Comparison of ENCODE assay signal across 10 cellular contexts in the genomic region with DNA sequence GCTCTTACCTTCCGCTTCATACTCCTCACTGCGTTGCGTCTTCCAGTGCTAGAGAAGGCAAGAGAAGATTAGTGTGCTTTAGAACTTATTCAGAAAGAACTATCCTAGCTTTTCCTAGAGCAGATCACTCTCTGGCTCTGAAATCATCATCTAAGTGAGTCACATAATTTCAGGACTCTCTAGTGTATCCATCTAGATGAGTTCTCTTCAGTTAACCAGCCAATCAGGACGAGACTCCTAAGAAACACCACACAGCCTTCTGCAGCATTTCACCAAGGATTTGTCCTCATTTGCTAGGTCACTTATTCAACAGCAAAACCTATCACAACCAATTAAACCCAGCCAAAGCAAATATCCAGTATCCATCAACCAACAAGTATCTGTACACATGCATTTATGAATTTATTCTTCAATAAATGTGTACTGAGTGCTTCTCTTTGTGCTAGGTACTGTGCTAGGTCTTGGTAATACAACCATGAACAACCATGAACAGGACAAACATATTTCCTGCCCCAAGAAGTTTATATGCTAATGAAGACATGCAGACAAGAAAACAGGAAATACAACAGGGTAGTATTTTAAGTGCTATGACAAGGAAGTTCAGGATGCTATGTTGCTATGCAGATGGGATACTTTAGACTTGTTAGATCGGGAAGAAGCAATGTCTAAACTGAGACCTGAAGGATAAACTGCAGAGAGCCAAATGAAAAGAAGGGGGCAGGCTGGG. TPM values are rescaled to one million over a fixed set of nuclear protein-coding genes. Genes with fewer than 3 reads are reported as not detected.
DNase-seq lines count a peak whose midpoint lies in the region; ATAC-seq, FAIRE-seq and TF ChIP-seq lines count a peak whose summit lies in the region.
"Had no signal": no experiment of that assay in that cellular context is flagged by ENCODE, and none has a peak within 500 bp of the region (broad histone marks: within the 10 kb centered on the region; RNA-seq: fewer than 3 reads in every experiment).

No MANE protein-coding gene starts in this region.

- FAIRE-seq in GM12892 (lab: Jason Lieb, UNC) (peak; percentile 17), keratinocyte (lab: Jason Lieb, UNC) (peak; percentile 46), HTR-8/SVneo (lab: Jason Lieb, UNC) (no peak)

- H3K9ac ChIP-seq in BLaER1 = no peak overlapping the region
- no peak overlapping the region for H3K9ac ChIP-seq in keratinocyte (ENCODE audit: control insufficient read depth, extremely low read depth, insufficient read depth, low read length)

- peaks cover 41% of the 10 kb centered on the region for H3K4me1 ChIP-seq in BLaER1
- peaks cover 29% of the 10 kb centered on the region for H3K4me1 ChIP-seq in keratinocyte (ENCODE audit: control insufficient read depth, extremely low read depth, insufficient read depth, low read length)

- H3K79me2 ChIP-seq in keratinocyte (ENCODE audit: control insufficient read depth, insufficient read depth, low read length) = no peaks in the 10 kb centered on the region

- H4K20me1 ChIP-seq in BLaER1 (0 out of 2 replicates have a peak, but pooled peaks cover under 1% of the 10 kb centered on the region), keratinocyte (ENCODE audit: control insufficient read depth, extremely low read depth, insufficient read depth, low read length) (no peaks in the 10 kb centered on the region)

- no peak for DNase-seq in GM12892 (ENCODE audit: insufficient read length)
- no peak for DNase-seq in activated CD8-positive, alpha-beta T cell treated with anti-CD3 and anti-CD28 coated beads for 36 hours
- no peak for DNase-seq in keratinocyte (ENCODE audit: low read depth, low spot score)
- no peak for DNase-seq in HTR-8/SVneo (ENCODE audit: insufficient read length, low spot score)
- no peak for DNase-seq in NCI-H526 treated with DMSO at 0.1 percent for 48 hours (lab: John Stamatoyannopoulos, UW)
- no peak for DNase-seq in DMS53 treated with DMSO at 0.1 percent for 48 hours (lab: John Stamatoyannopoulos, UW; ENCODE audit: unreplicated experiment)
- DNase-seq: activated T-cell treated with anti-CD3 and anti-CD28 coated beads, Interleukin-2, amount 50 U/mL, for 72 hours; NCI-H2029 had no signal

- no peaks in the 10 kb centered on the region for H3K27me3 Mint-ChIP-seq in activated CD8-positive, alpha-beta T cell treated with anti-CD3 and anti-CD28 coated beads for 36 hours

- H3K27me3 ChIP-seq in BLaER1 (no peaks in the 10 kb centered on the region), keratinocyte (ENCODE audit: control insufficient read depth, extremely low read depth, insufficient read depth, low read length) (no peaks in the 10 kb centered on the region)

- TF ChIP-seq POLR2A in GM12892 (IDR thresholded peaks at IDR 0.05; ENCODE audit: low read depth, low read length) = no peak

- H3K36me3 Mint-ChIP-seq in activated CD8-positive, alpha-beta T cell treated with anti-CD3 and anti-CD28 coated beads for 36 hours (ENCODE audit: low read depth) = peaks cover 24% of the 10 kb centered on the region

- H3K36me3 ChIP-seq in BLaER1 = peaks cover 68% of the 10 kb centered on the region
- peaks cover 0 to 4% of the 10 kb centered on the region in 2 experiments for H3K36me3 ChIP-seq in keratinocyte (ENCODE audit: control insufficient read depth in 2 of 2, extremely low read depth in 1 of 2, insufficient read depth in 2 of 2, low read length in 2 of 2)

- H3K9me1 ChIP-seq in keratinocyte (ENCODE audit: control insufficient read depth, extremely low read depth, insufficient read depth, low read length) = no peaks in the 10 kb centered on the region

- dilution Hi-C loops in keratinocyte (cut with MboI; ENCODE audit: extremely low pct_ligation_motif_present, low sequenced_read_pairs) = no loop called here

- H3K4me2 ChIP-seq in BLaER1 (peak overlapping the region; percentile 28), keratinocyte (ENCODE audit: control insufficient read depth, extremely low read depth, insufficient read depth, low read depth, low read length) (peak overlapping the region; percentile 22)

- H3K27ac ChIP-seq in BLaER1 = peak overlapping the region; percentile 61
- peak overlapping the region; percentile 4 for H3K27ac ChIP-seq in keratinocyte (ENCODE audit: control insufficient read depth, insufficient read depth, low read length)

- POLR2A ChIA-PET in activated CD8-positive, alpha-beta T cell treated with anti-CD3 and anti-CD28 coated beads for 36 hours (lab: Charles Lee) = interaction anchor here (0.8 to 2.6 kb wide), 3 partner anchors 13 to 110 kb away, joined by 3 to 7 read pairs (median 3); no protein-coding TSS in a partner anchor

- CTCF ChIA-PET in activated CD8-positive, alpha-beta T cell treated with anti-CD3 and anti-CD28 coated beads for 36 hours (lab: Charles Lee) = interaction anchor here (0.6 to 9.5 kb wide), 26 partner anchors 10 to 238 kb away, joined by 3 to 208 read pairs (median 6); no protein-coding TSS in a partner anchor

- ATAC-seq in activated CD8-positive, alpha-beta T cell treated with anti-CD3 and anti-CD28 coated beads for 36 hours = no peak
- no peak for ATAC-seq in GM21390 (IDR thresholded peaks at IDR 0.05; ENCODE audit: unreplicated experiment)

- intact Hi-C loops in activated CD8-positive, alpha-beta T cell treated with anti-CD3 and anti-CD28 coated beads for 36 hours (cut with micrococcal nuclease) = no loop called here

- H3K9me3 ChIP-seq in BLaER1 (no peaks in the 10 kb centered on the region), keratinocyte (ENCODE audit: control insufficient read depth, low read depth, low read length) (no peaks in the 10 kb centered on the region)

- H3K9me3 Mint-ChIP-seq in activated CD8-positive, alpha-beta T cell treated with anti-CD3 and anti-CD28 coated beads for 36 hours = no peaks in the 10 kb centered on the region
- H3K9me3 Mint-ChIP-seq: activated T-cell treated with anti-CD3 and anti-CD28 coated beads, Interleukin-2, amount 50 U/mL, for 72 hours had no signal

- H2AFZ ChIP-seq in keratinocyte (ENCODE audit: control insufficient read depth, low read length) = no peak overlapping the region

- no peak for TF ChIP-seq CTCF in activated CD8-positive, alpha-beta T cell treated with anti-CD3 and anti-CD28 coated beads for 36 hours (IDR thresholded peaks at IDR 0.05)
- TF ChIP-seq CTCF in keratinocyte (optimal IDR thresholded peaks at IDR 0.05 in 1 of 3, IDR thresholded peaks at IDR 0.05 in 1 of 3, conservative IDR thresholded peaks at IDR 0.05 in 1 of 3; ENCODE audit: extremely low read depth in 1 of 3, insufficient read depth in 2 of 3, low read length in 3 of 3) = no peak

- no peak overlapping the region for H3K4me3 Mint-ChIP-seq in activated CD8-positive, alpha-beta T cell treated with anti-CD3 and anti-CD28 coated beads for 36 hours
- H3K4me3 Mint-ChIP-seq: activated T-cell treated with anti-CD3 and anti-CD28 coated beads, Interleukin-2, amount 50 U/mL, for 72 hours had no signal

- peak overlapping the region; percentile 21 for H3K27ac Mint-ChIP-seq in activated CD8-positive, alpha-beta T cell treated with anti-CD3 and anti-CD28 coated beads for 36 hours
- H3K27ac Mint-ChIP-seq: activated T-cell treated with anti-CD3 and anti-CD28 coated beads, Interleukin-2, amount 50 U/mL, for 72 hours had no signal

- no peak overlapping the region for H3K4me3 ChIP-seq in BLaER1
- no peak overlapping the region for H3K4me3 ChIP-seq in keratinocyte (ENCODE audit: control insufficient read depth in 2 of 3, extremely low read depth in 1 of 3, insufficient read depth in 2 of 3, low read depth in 1 of 3, low read length in 3 of 3)

- peaks cover 67% of the 10 kb centered on the region for H3K4me1 Mint-ChIP-seq in activated CD8-positive, alpha-beta T cell treated with anti-CD3 and anti-CD28 coated beads for 36 hours (ENCODE audit: low read depth)

RNA-seq across cellular contexts. Expression of a gene that starts 52.0 kb away (rescaled TPM):
- polyA plus RNA-seq in GM12892 (2012; ENCODE audit: missing spikeins) = 56.2 TPM
- 10 to 100 TPM; 71.9 to 72.8 TPM for total RNA-seq in activated CD8-positive, alpha-beta T cell treated with anti-CD3 and anti-CD28 coated beads for 36 hours
- 7.9 to 15.2 TPM (median 13.8 TPM) in 3 replicates for polyA plus RNA-seq in keratinocyte
- polyA plus RNA-seq in keratinocyte (2011; ENCODE audit: low read depth) = 38.8 TPM
- polyA plus RNA-seq in keratinocyte (2011; cell fraction: cytosol; rRNA removed) = 7.8 and 9.4 TPM in 2 replicates
- polyA plus RNA-seq in keratinocyte (2011; cell fraction: nucleus; rRNA removed) = 13.2 and 19.2 TPM in 2 replicates
- polyA plus RNA-seq in keratinocyte (2012; ENCODE audit: low replicate concordance) = 9.3 and 17.1 TPM in 2 replicates
- polyA minus RNA-seq in keratinocyte = 19.9 to 34.5 TPM (median 23.6 TPM) in 3 replicates
- polyA minus RNA-seq in keratinocyte (2011; cell fraction: cytosol; rRNA and poly(A)+ RNA removed) = 11.3 TPM
- 14.9 and 33.0 TPM in 2 replicates for polyA minus RNA-seq in keratinocyte (2011; cell fraction: nucleus; rRNA and poly(A)+ RNA removed)
